ENCODE assay signal across 25 cellular contexts in the genomic region with DNA sequence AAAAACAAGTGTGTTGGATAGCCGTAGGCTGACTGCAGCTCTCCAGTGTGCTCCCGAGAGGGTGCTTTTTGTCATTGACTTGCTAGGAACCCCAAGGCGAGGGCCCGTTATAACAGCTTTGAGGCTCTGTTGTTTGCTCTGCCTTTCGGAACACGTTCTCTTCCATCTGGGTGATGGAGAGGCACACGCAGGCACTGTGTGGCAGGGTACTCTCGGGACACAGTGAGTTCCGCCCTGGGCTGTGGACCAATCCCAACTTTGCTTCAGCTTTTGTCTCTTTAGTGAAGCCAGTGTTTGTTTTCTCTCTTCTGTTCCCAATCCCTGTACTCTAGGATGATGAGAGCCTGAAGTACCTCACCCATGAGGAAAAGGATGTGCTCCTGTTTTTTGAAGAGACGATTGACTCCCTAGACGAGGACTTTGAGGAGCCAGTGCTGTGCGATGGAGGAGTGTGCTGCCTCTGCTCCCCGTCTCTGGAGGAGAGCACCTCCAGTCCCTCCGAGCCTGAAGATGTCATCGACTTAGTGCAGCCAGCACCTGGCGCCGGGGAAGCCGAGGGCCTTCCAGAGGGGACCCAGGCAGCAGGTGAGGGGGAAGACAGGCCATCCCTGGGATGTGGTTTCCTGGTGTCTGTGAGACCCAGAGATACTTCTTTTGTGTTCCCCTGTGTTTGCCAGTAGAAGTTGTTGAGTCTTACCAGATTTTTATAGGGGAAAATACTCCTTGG.
"Had no signal": no experiment of that assay in that cellular context is flagged by ENCODE, and none has a peak within 500 bp of the region (broad histone marks: within the 10 kb centered on the region; RNA-seq: fewer than 3 reads in every experiment).

No MANE protein-coding gene starts in this region.

- H3K27ac Mint-ChIP-seq: activated CD4-positive, alpha-beta T cell treated with anti-CD3 and anti-CD28 coated beads, Interleukin-2, amount 10 ng/mL, durations not matched to agents 7 days and 5 days; activated CD8-positive, alpha-beta T cell treated with anti-CD3 and anti-CD28 coated beads, Interleukin-2, amount 10 ng/mL, durations not matched to agents 7 days and 5 days; activated naive CD4-positive, alpha-beta T cell treated with anti-CD3 and anti-CD28 coated beads, Interleukin-2, amount 10 ng/mL, durations not matched to agents 7 days and 5 days; activated naive CD8-positive, alpha-beta T cell treated with anti-CD3 and anti-CD28 coated beads, Interleukin-2, amount 50 U/mL, for 24 hours; activated T-cell treated with anti-CD3 and anti-CD28 coated beads, Interleukin-2, amount 50 U/mL, for 24 hours; brain; stimulated activated effector memory CD8-positive, alpha-beta T cell treated with anti-CD3 and anti-CD28 coated beads, Interleukin-12 subunit alpha, Interleukin-12 subunit beta, amount 100 ng/mL, for 72 hours had no signal

- H3K27me3 Mint-ChIP-seq: brain had no signal

- H3K9me3 ChIP-seq: gastrocnemius medialis, psoas muscle, thoracic aorta, upper lobe of left lung had no signal

- ATAC-seq: activated CD4-positive, CD25-positive, alpha-beta regulatory T cell treated with anti-CD3 and anti-CD28 coated beads, Interleukin-2, amount 50 U/mL, for 24 hours; activated CD8-positive, alpha-beta T cell treated with anti-CD3 and anti-CD28 coated beads, Interleukin-2, amount 10 ng/mL, durations not matched to agents 7 days and 5 days; activated naive CD8-positive, alpha-beta T cell treated with anti-CD3 and anti-CD28 coated beads, Interleukin-2, amount 50 U/mL, for 24 hours; gastrocnemius medialis; left ventricle myocardium superior; naive thymus-derived CD8-positive, alpha-beta T cell; psoas muscle; right cardiac atrium; stimulated activated effector memory CD8-positive, alpha-beta T cell treated with anti-CD3 and anti-CD28 coated beads, Interleukin-12 subunit alpha, Interleukin-12 subunit beta, amount 100 ng/mL, for 72 hours had no signal

- H3K27ac ChIP-seq: gastrocnemius medialis, psoas muscle, thoracic aorta, upper lobe of left lung had no signal

- H3K9me3 Mint-ChIP-seq: activated CD4-positive, alpha-beta T cell treated with anti-CD3 and anti-CD28 coated beads, Interleukin-2, amount 10 ng/mL, durations not matched to agents 7 days and 5 days; activated naive CD4-positive, alpha-beta T cell treated with anti-CD3 and anti-CD28 coated beads, Interleukin-2, amount 10 ng/mL, durations not matched to agents 7 days and 5 days; activated naive CD8-positive, alpha-beta T cell treated with anti-CD3 and anti-CD28 coated beads, Interleukin-2, amount 50 U/mL, for 24 hours; activated T-cell treated with anti-CD3 and anti-CD28 coated beads, Interleukin-2, amount 50 U/mL, for 24 hours; naive thymus-derived CD8-positive, alpha-beta T cell; stimulated activated effector memory CD8-positive, alpha-beta T cell treated with anti-CD3 and anti-CD28 coated beads, Interleukin-12 subunit alpha, Interleukin-12 subunit beta, amount 100 ng/mL, for 72 hours had no signal

- H3K36me3 Mint-ChIP-seq: activated naive CD4-positive, alpha-beta T cell treated with anti-CD3 and anti-CD28 coated beads, Interleukin-2, amount 10 ng/mL, durations not matched to agents 7 days and 5 days; stimulated activated effector memory CD8-positive, alpha-beta T cell treated with anti-CD3 and anti-CD28 coated beads, Interleukin-12 subunit alpha, Interleukin-12 subunit beta, amount 100 ng/mL, for 72 hours had no signal

- H3K4me3 ChIP-seq: gastrocnemius medialis, psoas muscle, thoracic aorta, upper lobe of left lung had no signal

- H3K36me3 ChIP-seq: gastrocnemius medialis, thoracic aorta had no signal

- H3K4me1 ChIP-seq: psoas muscle had no signal

- H3K4me3 Mint-ChIP-seq: activated CD4-positive, alpha-beta T cell treated with anti-CD3 and anti-CD28 coated beads, Interleukin-2, amount 10 ng/mL, durations not matched to agents 7 days and 5 days; activated CD8-positive, alpha-beta T cell treated with anti-CD3 and anti-CD28 coated beads, Interleukin-2, amount 10 ng/mL, durations not matched to agents 7 days and 5 days; activated naive CD4-positive, alpha-beta T cell treated with anti-CD3 and anti-CD28 coated beads, Interleukin-2, amount 10 ng/mL, durations not matched to agents 7 days and 5 days; activated naive CD8-positive, alpha-beta T cell treated with anti-CD3 and anti-CD28 coated beads, Interleukin-2, amount 50 U/mL, for 24 hours; activated T-cell treated with anti-CD3 and anti-CD28 coated beads, Interleukin-2, amount 50 U/mL, for 24 hours; brain; naive thymus-derived CD8-positive, alpha-beta T cell; stimulated activated effector memory CD8-positive, alpha-beta T cell treated with anti-CD3 and anti-CD28 coated beads, Interleukin-12 subunit alpha, Interleukin-12 subunit beta, amount 100 ng/mL, for 72 hours had no signal

- DNase-seq: activated CD4-positive, alpha-beta T cell treated with anti-CD3 and anti-CD28 coated beads, Interleukin-2, amount 10 ng/mL, durations not matched to agents 7 days and 5 days; activated CD8-positive, alpha-beta T cell treated with anti-CD3 and anti-CD28 coated beads, Interleukin-2, amount 10 ng/mL, durations not matched to agents 7 days and 5 days; activated effector memory CD4-positive, alpha-beta T cell treated with Interleukin-2 at 50 U/mL for 16 hours; activated naive CD4-positive, alpha-beta T cell treated with anti-CD3 and anti-CD28 coated beads, Interleukin-2, amount 10 ng/mL, durations not matched to agents 7 days and 5 days; activated naive CD8-positive, alpha-beta T cell treated with anti-CD3 and anti-CD28 coated beads, Interleukin-2, amount 50 U/mL, for 24 hours; activated T-cell treated with anti-CD3 and anti-CD28 coated beads, Interleukin-2, amount 50 U/mL, for 24 hours; anterior cingulate cortex; cortex of kidney; gastrocnemius medialis; head of caudate nucleus; kidney; left ventricle myocardium superior; occipital lobe; psoas muscle; right cardiac atrium; small intestine; stimulated activated CD4-positive, alpha-beta T cell treated with anti-CD3 and anti-CD28 coated beads, Interleukin-4, amount 100 ng/mL, for 24 hours; T-helper 1 cell; T1000; upper lobe of left lung had no signal
